ENCODE assay signal across 24 cellular contexts in the genomic region with DNA sequence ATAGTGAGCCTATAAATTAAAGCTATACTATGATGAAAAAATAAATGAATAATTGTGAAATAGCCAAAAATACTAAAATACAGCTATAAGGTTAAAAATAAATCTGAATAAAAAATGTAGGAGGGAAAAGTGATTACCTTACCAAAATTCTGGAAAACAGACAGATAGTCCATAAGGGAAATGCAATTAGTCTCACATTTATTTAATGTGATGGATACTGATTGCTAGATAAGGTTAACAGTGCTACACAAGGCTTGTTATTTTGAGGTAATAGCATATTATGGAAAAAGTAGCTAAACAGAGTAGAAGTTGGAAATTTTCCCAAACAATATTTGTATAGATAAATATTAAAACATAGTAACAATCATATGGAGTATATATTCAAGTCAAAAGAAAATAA.
"Had no signal": no experiment of that assay in that cellular context is flagged by ENCODE, and none has a peak within 500 bp of the region (broad histone marks: within the 10 kb centered on the region; RNA-seq: fewer than 3 reads in every experiment).

No MANE protein-coding gene starts in this region.

- H3K4me3 ChIP-seq: colonic mucosa, coronary artery, dorsolateral prefrontal cortex, esophagus muscularis mucosa, esophagus squamous epithelium, gastrocnemius medialis, gastroesophageal sphincter, heart left ventricle, heart right ventricle had no signal

- H3K36me3 ChIP-seq: colonic mucosa, esophagus muscularis mucosa, esophagus squamous epithelium, gastrocnemius medialis, gastroesophageal sphincter, heart left ventricle, heart right ventricle had no signal

- H3K27me3 ChIP-seq: colonic mucosa, dorsolateral prefrontal cortex, esophagus muscularis mucosa, esophagus squamous epithelium, foreskin keratinocyte, gastrocnemius medialis, gastroesophageal sphincter, heart left ventricle, heart right ventricle had no signal

- H3K4me1 ChIP-seq: colonic mucosa, esophagus muscularis mucosa, esophagus squamous epithelium, foreskin keratinocyte, gastrocnemius medialis, gastroesophageal sphincter, heart left ventricle, heart right ventricle had no signal

- DNase-seq: colonic mucosa; cortex of kidney; dermis blood vessel endothelial cell; dorsolateral prefrontal cortex; effector CD4-positive, alpha-beta T cell; effector CD8-positive, alpha-beta T cell; effector memory CD4-positive, alpha-beta T cell; effector memory CD8-positive, alpha-beta T cell; endodermal cell; erythroblast; esophagus squamous epithelium; foreskin fibroblast; foreskin keratinocyte; foreskin melanocyte; gastrocnemius medialis; glutamatergic neuron; head of caudate nucleus; heart left ventricle; heart right ventricle had no signal

- ATAC-seq: effector memory CD8-positive, alpha-beta T cell; esophagus mucosa; foreskin keratinocyte; gastrocnemius medialis; gastroesophageal sphincter; heart left ventricle; heart right ventricle had no signal

- H3K27ac ChIP-seq: colonic mucosa, coronary artery, dorsolateral prefrontal cortex, epithelial cell of prostate, esophagus muscularis mucosa, esophagus squamous epithelium, foreskin keratinocyte, gastrocnemius medialis, gastroesophageal sphincter, heart left ventricle, heart right ventricle had no signal

- H3K9me3 ChIP-seq: colonic mucosa, esophagus squamous epithelium, gastrocnemius medialis, gastroesophageal sphincter, heart left ventricle had no signal
